ENCODE assay signal across 20 cellular contexts in the genomic region with DNA sequence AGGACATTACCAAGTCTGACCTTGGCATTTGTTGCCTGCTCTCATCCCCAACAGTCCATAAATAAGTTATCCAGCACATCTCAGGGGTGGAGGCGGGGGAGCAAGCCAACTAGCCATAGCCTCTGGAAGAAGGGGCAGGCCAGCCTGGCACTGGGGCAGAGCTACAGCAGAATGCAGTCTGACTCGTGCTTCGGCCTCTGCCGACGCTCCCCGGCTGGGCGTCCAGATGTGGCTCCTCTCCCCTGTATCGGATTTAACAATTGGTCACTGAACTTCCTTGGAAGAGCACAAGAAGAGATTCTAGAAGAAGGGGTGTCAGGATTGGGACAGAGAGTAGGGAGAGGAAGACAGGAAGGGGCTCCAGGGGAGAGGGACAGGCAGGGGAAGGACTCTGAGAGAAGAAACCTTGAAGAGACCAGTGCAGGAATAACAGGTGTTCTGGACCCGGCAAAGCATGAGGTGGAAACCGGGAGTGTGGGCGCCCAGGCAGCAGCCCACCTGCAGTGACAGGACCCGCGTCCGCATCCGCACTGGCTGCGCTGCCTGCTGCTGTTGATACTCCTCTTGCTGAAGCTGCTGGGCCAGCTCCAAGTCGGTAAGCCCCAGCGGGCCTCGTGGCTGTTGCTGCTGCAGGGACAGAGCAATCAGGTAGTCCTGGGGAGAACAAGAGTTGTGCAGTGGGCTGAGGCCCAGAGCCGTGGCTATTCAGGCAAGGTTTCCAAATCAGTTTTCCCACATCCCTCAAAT. TPM values are rescaled to one million over a fixed set of nuclear protein-coding genes. Genes with fewer than 3 reads are reported as not detected.
"Had no signal": no experiment of that assay in that cellular context is flagged by ENCODE, and none has a peak within 500 bp of the region (broad histone marks: within the 10 kb centered on the region; RNA-seq: fewer than 3 reads in every experiment).

No MANE protein-coding gene starts in this region.

- H3K4me2 ChIP-seq: hepatocyte had no signal

- DNase-seq: activated B cell treated with CpG ODN at 0.5 μM for 24 hours; activated CD4-positive, alpha-beta memory T cell treated with anti-CD3 and anti-CD28 coated beads for 36 hours; activated CD4-positive, alpha-beta T cell treated with anti-CD3 and anti-CD28 coated beads for 4 hours; activated naive CD4-positive, alpha-beta T cell; activated T-cell treated with anti-CD3 and anti-CD28 coated beads for 4 hours; cerebellar nuclear complex; stimulated activated CD4-positive, alpha-beta T cell treated with anti-CD3 and anti-CD28 coated beads, Interleukin-2, amount 100 ng/mL, for 24 hours; stimulated activated naive CD8-positive, alpha-beta T cell treated with anti-CD3 and anti-CD28 coated beads, Interleukin-15, amount 100 ng/mL, for 72 hours; SW 1271; upper lobe of right lung had no signal

- H3K27me3 ChIP-seq: breast epithelium, foreskin keratinocyte, hepatocyte, upper lobe of right lung had no signal

- H3K27me3 Mint-ChIP-seq: activated B cell treated with CpG ODN at 0.5 μM for 24 hours; activated CD4-positive, alpha-beta memory T cell treated with anti-CD3 and anti-CD28 coated beads for 36 hours; dendritic cell treated with granulocyte-macrophage colony-stimulating factor and Interleukin-4, amounts not matched to agents 40 ng/mL and 50 ng/mL, for 4 days; stimulated activated naive CD8-positive, alpha-beta T cell treated with anti-CD3 and anti-CD28 coated beads, Interleukin-15, amount 100 ng/mL, for 72 hours had no signal

- H2AFZ ChIP-seq: hepatocyte had no signal

- H3K27ac ChIP-seq: breast epithelium, epithelial cell of prostate, foreskin keratinocyte, hepatocyte, upper lobe of right lung had no signal

- H3K4me3 ChIP-seq: breast epithelium, hepatocyte, lung, upper lobe of right lung had no signal

- H3K9me3 Mint-ChIP-seq: activated B cell treated with CpG ODN at 0.5 μM for 24 hours; activated CD4-positive, alpha-beta memory T cell treated with anti-CD3 and anti-CD28 coated beads for 36 hours; dendritic cell treated with granulocyte-macrophage colony-stimulating factor and Interleukin-4, amounts not matched to agents 40 ng/mL and 50 ng/mL, for 4 days; nephron; stimulated activated naive CD8-positive, alpha-beta T cell treated with anti-CD3 and anti-CD28 coated beads, Interleukin-15, amount 100 ng/mL, for 72 hours had no signal

- H3K4me3 Mint-ChIP-seq: activated B cell treated with CpG ODN at 0.5 μM for 24 hours; activated CD4-positive, alpha-beta memory T cell treated with anti-CD3 and anti-CD28 coated beads for 36 hours; dendritic cell treated with granulocyte-macrophage colony-stimulating factor and Interleukin-4, amounts not matched to agents 40 ng/mL and 50 ng/mL, for 4 days; nephron; stimulated activated naive CD8-positive, alpha-beta T cell treated with anti-CD3 and anti-CD28 coated beads, Interleukin-15, amount 100 ng/mL, for 72 hours had no signal

- H3K4me1 ChIP-seq: breast epithelium, foreskin keratinocyte had no signal

- H3K4me1 Mint-ChIP-seq: activated B cell treated with CpG ODN at 0.5 μM for 24 hours had no signal

- H3K27ac Mint-ChIP-seq: activated B cell treated with CpG ODN at 0.5 μM for 24 hours; activated CD4-positive, alpha-beta memory T cell treated with anti-CD3 and anti-CD28 coated beads for 36 hours; dendritic cell treated with granulocyte-macrophage colony-stimulating factor and Interleukin-4, amounts not matched to agents 40 ng/mL and 50 ng/mL, for 4 days; nephron; stimulated activated naive CD8-positive, alpha-beta T cell treated with anti-CD3 and anti-CD28 coated beads, Interleukin-15, amount 100 ng/mL, for 72 hours had no signal

- ATAC-seq: stimulated activated naive CD8-positive, alpha-beta T cell treated with anti-CD3 and anti-CD28 coated beads, Interleukin-15, amount 100 ng/mL, for 72 hours; upper lobe of right lung had no signal

- FAIRE-seq: keratinocyte had no signal

- H3K9me3 ChIP-seq: breast epithelium, upper lobe of right lung had no signal

RNA-seq across cellular contexts. Expression of a gene that starts 15.2 kb away (rescaled TPM):
- total RNA-seq: activated B cell treated with CpG ODN at 0.5 μM for 24 hours, aorta, temporal lobe had no signal
